Comparison of ENCODE assay signal across 9 cellular contexts in genomic region chr1:72235931-72236330, GRCh38. TPM values are rescaled to one million over a fixed set of nuclear protein-coding genes. Genes with fewer than 3 reads are reported as not detected.
A peak's percentile ranks its signal among the peaks of the same experiment; 100 is the strongest.
DNase-seq lines count a peak whose midpoint lies in the region; ATAC-seq, FAIRE-seq and TF ChIP-seq lines count a peak whose summit lies in the region.
"Not testable (repeated sequence)": the region's sequence is repeated elsewhere in the genome, so short reads cannot be mapped to it uniquely, and the experiment has no call there.
"Had no signal": no experiment of that assay in that cellular context is flagged by ENCODE, and none has a peak within 500 bp of the region (broad histone marks: within the 10 kb centered on the region; RNA-seq: fewer than 3 reads in every experiment).

No MANE protein-coding gene starts in this region.

- not testable (repeated sequence) for H3K4me3 ChIP-seq in HepG2 (replicated peaks in 1 of 3; ENCODE audit: insufficient read depth in 1 of 3, low read depth in 2 of 3, low read length in 3 of 3)

- not testable (repeated sequence) for TF ChIP-seq POLR2A in HepG2 (IDR thresholded peaks at IDR 0.05; ENCODE audit: insufficient read depth in 1 of 2, low read depth in 2 of 2, low read length in 2 of 2)

- H3K9me3 ChIP-seq in HepG2 (ENCODE audit: low read length), result not testable (repeated sequence)

- H3K4me2 ChIP-seq in HepG2 (ENCODE audit: low read depth, low read length), result not testable (repeated sequence)

- H4K20me1 ChIP-seq in HepG2 (ENCODE audit: insufficient read depth, low read length), result not testable (repeated sequence)

- not testable (repeated sequence) for H3K4me3 Mint-ChIP-seq in activated CD4-positive, alpha-beta T cell treated with anti-CD3 and anti-CD28 coated beads, Interleukin-2, amount 10 ng/mL, durations not matched to agents 7 days and 5 days

- H3K9ac ChIP-seq in HepG2 (ENCODE audit: insufficient read depth, low read depth, low read length), result not testable (repeated sequence)

- CTCF ChIA-PET in activated CD4-positive, alpha-beta T cell treated with anti-CD3 and anti-CD28 coated beads, Interleukin-2, amount 10 ng/mL, durations not matched to agents 7 days and 5 days (lab: Charles Lee); HepG2 (lab: Yijun Ruan, JAX; ENCODE audit: low intra/inter-chr PET ratio, low total read pairs): not testable (repeated sequence)

- peaks cover 49% of the 10 kb centered on the region for H3K4me1 ChIP-seq in HepG2 (ENCODE audit: insufficient read depth, low read length)

- not testable (repeated sequence) for ATAC-seq in HepG2

- TF ChIP-seq EP300 in HepG2 (IDR thresholded peaks at IDR 0.05; ENCODE audit: low read depth in 2 of 2, low read length in 2 of 2); HepG2 (CRISPR knock-in tag; IDR thresholded peaks at IDR 0.05; ENCODE audit: borderline replicate concordance): not testable (repeated sequence)

- not testable (repeated sequence) for H2AFZ ChIP-seq in HepG2 (ENCODE audit: low read length)

- POLR2A ChIA-PET in activated CD4-positive, alpha-beta T cell treated with anti-CD3 and anti-CD28 coated beads, Interleukin-2, amount 10 ng/mL, durations not matched to agents 7 days and 5 days (lab: Charles Lee); HepG2 (lab: Yijun Ruan, JAX): not testable (repeated sequence)

- not testable (repeated sequence) for TF ChIP-seq CTCF in HepG2 (CRISPR knock-in tag; IDR thresholded peaks at IDR 0.05)

- H3K79me2 ChIP-seq in HepG2 (ENCODE audit: insufficient read depth, low read length), result not testable (repeated sequence)

- peak overlapping the region; percentile 46 for H3K27ac Mint-ChIP-seq in activated CD4-positive, alpha-beta T cell treated with anti-CD3 and anti-CD28 coated beads, Interleukin-2, amount 10 ng/mL, durations not matched to agents 7 days and 5 days

- DNase-seq in activated CD4-positive, alpha-beta T cell treated with anti-CD3 and anti-CD28 coated beads, Interleukin-2, amount 10 ng/mL, durations not matched to agents 7 days and 5 days; HepG2 (ENCODE audit: low spot score): not testable (repeated sequence)

- H3K27me3 Mint-ChIP-seq in activated CD4-positive, alpha-beta T cell treated with anti-CD3 and anti-CD28 coated beads, Interleukin-2, amount 10 ng/mL, durations not matched to agents 7 days and 5 days, result not testable (repeated sequence)

- intact Hi-C loops in HepG2 (cut with micrococcal nuclease; ENCODE audit: unreplicated experiment), result not testable (repeated sequence)

- not testable (repeated sequence) for H3K36me3 Mint-ChIP-seq in activated CD4-positive, alpha-beta T cell treated with anti-CD3 and anti-CD28 coated beads, Interleukin-2, amount 10 ng/mL, durations not matched to agents 7 days and 5 days (ENCODE audit: low read depth)

- in situ Hi-C loops in HepG2 (cut with HindIII; ENCODE audit: extremely low pct_ligation_motif_present, low pct_unique_long_range_greater_than_20kb), result not testable (repeated sequence)

- not testable (repeated sequence) for TF ChIP-seq RAD21 in HepG2 (CRISPR knock-in tag; IDR thresholded peaks at IDR 0.05)

- not testable (repeated sequence) for FAIRE-seq in HepG2 (lab: Jason Lieb, UNC)

- not testable (repeated sequence) for H3K36me3 ChIP-seq in HepG2 (replicated peaks in 1 of 2; ENCODE audit: control insufficient read depth in 1 of 2, insufficient read depth in 2 of 2, low read length in 2 of 2)

- peak overlapping the region; percentile 74 for H3K27ac ChIP-seq in HepG2 (ENCODE audit: extremely low read length, insufficient read depth, low read length)

- H3K27me3 ChIP-seq in HepG2 (ENCODE audit: control insufficient read depth in 1 of 2, insufficient read depth in 2 of 2, low read length in 2 of 2), result not testable (repeated sequence)

- not testable (repeated sequence) for H3K9me3 Mint-ChIP-seq in activated CD4-positive, alpha-beta T cell treated with anti-CD3 and anti-CD28 coated beads, Interleukin-2, amount 10 ng/mL, durations not matched to agents 7 days and 5 days

- not testable (repeated sequence) for BruUV-seq in HepG2 (replicated peaks; lab: Mats Ljungman, UMichigan)

- H3K4me1 Mint-ChIP-seq in activated CD4-positive, alpha-beta T cell treated with anti-CD3 and anti-CD28 coated beads, Interleukin-2, amount 10 ng/mL, durations not matched to agents 7 days and 5 days, result not testable (repeated sequence)

TF ChIP-seq in HepG2, 621 proteins besides CTCF, POLR2A, EP300 and RAD21:
- TF ChIP-seq KDM1A (CRISPR knock-in tag; IDR thresholded peaks at IDR 0.05), result peak; percentile 70; the same call in 1 of the 2 replicates
- TF ChIP-seq ZNF512 (CRISPR knock-in tag; IDR thresholded peaks at IDR 0.05), result 0 out of 2 replicates have a peak, but pooled peaks have one; percentile 32
- TF ChIP-seq ZMYM3 (CRISPR knock-in tag; IDR thresholded peaks at IDR 0.05), result peak; percentile 85
- peak; percentile 42; the same call in 1 of the 2 replicates for TF ChIP-seq POGZ (CRISPR knock-in tag; IDR thresholded peaks at IDR 0.05)
- TF ChIP-seq ADNP (CRISPR knock-in tag; IDR thresholded peaks at IDR 0.05), result 0 out of 2 replicates have a peak, but pooled peaks have one; percentile 45

RNA-seq across cellular contexts. Expression of gene NEGR1, which starts 46.4 kb away (rescaled TPM):
- not detected for total RNA-seq in activated CD4-positive, alpha-beta T cell treated with anti-CD3 and anti-CD28 coated beads, Interleukin-2, amount 10 ng/mL, durations not matched to agents 7 days and 5 days
- total RNA-seq in HepG2 (2016; rRNA removed; fragmentation: Illumina TruSeq; extraction: Trizol), result not detected in 2 replicates
- total RNA-seq in HepG2 (2016; cell fraction: cytosol; rRNA removed; fragmentation: Illumina TruSeq; extraction: Trizol; ENCODE audit: low read depth), result not detected in 2 replicates
- total RNA-seq in HepG2 (2016; cell fraction: insoluble cytoplasmic fraction; rRNA removed; fragmentation: Illumina TruSeq; extraction: Trizol), result 0.03 TPM in 1 of 2 replicates, not detected in the other
- not detected in 2 replicates for total RNA-seq in HepG2 (2016; cell fraction: membrane; rRNA removed; fragmentation: Illumina TruSeq; extraction: Trizol)
- total RNA-seq in HepG2 (2016; cell fraction: nucleus; rRNA removed; fragmentation: Illumina TruSeq; extraction: Trizol), result not detected in 2 replicates
- not detected in 2 replicates for polyA plus RNA-seq in HepG2 (2011; rRNA removed)
- not detected in 2 replicates for polyA plus RNA-seq in HepG2 (2011; cell fraction: cytosol; rRNA removed)
- not detected in 2 replicates for polyA plus RNA-seq in HepG2 (2011; cell fraction: nucleus; rRNA removed)
- polyA plus RNA-seq in HepG2 (2012), result 0.01 TPM in 1 of 2 replicates, not detected in the other
- polyA plus RNA-seq in HepG2 (2016; cell fraction: cytosol; fragmentation: Illumina TruSeq; extraction: Trizol; ENCODE audit: low read depth), result not detected in 2 replicates
- polyA plus RNA-seq in HepG2 (2016; cell fraction: insoluble cytoplasmic fraction; fragmentation: Illumina TruSeq; extraction: Trizol; ENCODE audit: low read depth), result not detected in 2 replicates
- not detected in 2 replicates for polyA plus RNA-seq in HepG2 (2016; cell fraction: membrane; fragmentation: Illumina TruSeq; extraction: Trizol; ENCODE audit: low read depth)
- polyA plus RNA-seq in HepG2 (2016; cell fraction: nucleus; fragmentation: Illumina TruSeq; extraction: Trizol; ENCODE audit: insufficient read depth, low read depth), result not detected in 2 replicates
- polyA minus RNA-seq in HepG2 (2011; rRNA and poly(A)+ RNA removed; ENCODE audit: low replicate concordance), result 0.68 and 3.3 TPM in 2 replicates
- not detected in 2 replicates for polyA minus RNA-seq in HepG2 (2011; cell fraction: cytosol; rRNA and poly(A)+ RNA removed)
- not detected in 2 replicates for polyA minus RNA-seq in HepG2 (2011; cell fraction: nucleus; rRNA and poly(A)+ RNA removed)
- total RNA-seq: B cell; Caco-2; CD4-positive, alpha-beta memory T cell; CD4-positive, CD25-positive, alpha-beta regulatory T cell; CD8-positive, alpha-beta memory T cell; CD8-positive, alpha-beta T cell had no signal
- polyA plus RNA-seq: A549; CD4-positive, alpha-beta memory T cell; CD4-positive, CD25-positive, alpha-beta regulatory T cell; CD8-positive, alpha-beta memory T cell had no signal
